21 cellular contexts compared by ENCODE assay signal in genomic region chr7:155749578-155749977, GRCh38.
DNase-seq lines count a peak whose midpoint lies in the region; ATAC-seq and TF ChIP-seq lines count a peak whose summit lies in the region.
"Had no signal": no experiment of that assay in that cellular context is flagged by ENCODE, and none has a peak within 500 bp of the region (broad histone marks: within the 10 kb centered on the region; RNA-seq: fewer than 3 reads in every experiment).

No MANE protein-coding gene starts in this region.

- POLR2A ChIA-PET in PC-3 (lab: Charles Lee; ENCODE audit: unreplicated experiment), result interaction anchor here (0.7 kb wide), 1 partner anchor 484 kb away, joined by 6 read pairs; no protein-coding TSS in a partner anchor

- H3K9me3 Mint-ChIP-seq in activated CD4-positive, alpha-beta T cell treated with anti-CD3 and anti-CD28 coated beads, Interleukin-2, amount 10 ng/mL, durations not matched to agents 24 days and 14 days, result no peaks in the 10 kb centered on the region
- H3K9me3 Mint-ChIP-seq: CD8-positive, alpha-beta T cell had no signal

- H3F3A ChIP-seq in PC-3 (ENCODE audit: low read length, unreplicated experiment), result no peaks in the 10 kb centered on the region

- TF ChIP-seq POLR2A in GM18505 (IDR thresholded peaks at IDR 0.05; ENCODE audit: borderline replicate concordance, extremely low read depth, insufficient read depth, insufficient read length), result no peak

- H3K36me3 Mint-ChIP-seq in activated CD4-positive, alpha-beta T cell treated with anti-CD3 and anti-CD28 coated beads, Interleukin-2, amount 10 ng/mL, durations not matched to agents 24 days and 14 days (ENCODE audit: low read depth), result peaks cover 58% of the 10 kb centered on the region

- H3K27me3 Mint-ChIP-seq in activated CD4-positive, alpha-beta T cell treated with anti-CD3 and anti-CD28 coated beads, Interleukin-2, amount 10 ng/mL, durations not matched to agents 24 days and 14 days, result no peaks in the 10 kb centered on the region

- H3K9me3 ChIP-seq in PC-3 (ENCODE audit: low read length), result no peaks in the 10 kb centered on the region

- peaks cover 41% of the 10 kb centered on the region for H4K20me1 ChIP-seq in PC-3 (ENCODE audit: low read length)

- peak overlapping the region; percentile 18 for H3K27ac Mint-ChIP-seq in activated CD4-positive, alpha-beta T cell treated with anti-CD3 and anti-CD28 coated beads, Interleukin-2, amount 10 ng/mL, durations not matched to agents 24 days and 14 days
- H3K27ac Mint-ChIP-seq: CD8-positive, alpha-beta T cell had no signal

- 0 out of 2 replicates have a peak overlapping the region, but pooled peaks have one; percentile 33 for H3K4me2 ChIP-seq in PC-3 (ENCODE audit: low read length)

- H3K4me1 ChIP-seq in PC-3 (ENCODE audit: insufficient read depth, low read length), result peaks cover 15% of the 10 kb centered on the region

- H3K36me3 ChIP-seq in PC-3 (ENCODE audit: low read depth, low read length), result peaks cover 19% of the 10 kb centered on the region; the same call in 1 of the 2 replicates

- peak overlapping the region; percentile 25 for H3K27ac ChIP-seq in PC-3 (ENCODE audit: low read length)
- H3K27ac ChIP-seq: 22Rv1 had no signal

- peaks cover 69% of the 10 kb centered on the region for H3K4me1 Mint-ChIP-seq in activated CD4-positive, alpha-beta T cell treated with anti-CD3 and anti-CD28 coated beads, Interleukin-2, amount 10 ng/mL, durations not matched to agents 24 days and 14 days

- 0 out of 2 replicates have a peak, but pooled peaks have one; percentile 5 for ATAC-seq in PC-3
- no peak for ATAC-seq in GM18505 (IDR thresholded peaks at IDR 0.05; ENCODE audit: unreplicated experiment)
- ATAC-seq: CD8-positive, alpha-beta T cell had no signal

- no peak overlapping the region for H2AFZ ChIP-seq in PC-3 (ENCODE audit: low read length)

- intact Hi-C loops in activated CD4-positive, alpha-beta T cell treated with anti-CD3 and anti-CD28 coated beads, Interleukin-2, amount 10 ng/mL, durations not matched to agents 24 days and 14 days (cut with micrococcal nuclease), result no loop called here
- intact Hi-C loops in PC-3 (cut with micrococcal nuclease), result no loop called here

- no peak for DNase-seq in activated CD4-positive, alpha-beta T cell treated with anti-CD3 and anti-CD28 coated beads, Interleukin-2, amount 10 ng/mL, durations not matched to agents 24 days and 14 days
- DNase-seq in activated CD4-positive, alpha-beta T cell treated with anti-CD3 and anti-CD28 coated beads for 4 hours, result no peak
- DNase-seq in G401 (ENCODE audit: low spot score), result peak; percentile 85
- DNase-seq in PC-3, result no peak
- peak; percentile 78 for DNase-seq in cerebellar cortex (ENCODE audit: low spot score)
- no peak for DNase-seq in stimulated activated CD4-positive, alpha-beta T cell treated with anti-CD3 and anti-CD28 coated beads, Interleukin-1b, Interleukin-23, amount 100 ng/mL, for 48 hours
- no peak for DNase-seq in effector CD8-positive, alpha-beta T cell (lab: John Stamatoyannopoulos, UW)
- DNase-seq: CD8-positive, alpha-beta T cell; DMS53; KG1; NCI-H1092 treated with DMSO at 0.1 percent for 48 hours; NCI-H1436 treated with DMSO at 0.1 percent for 48 hours; NCI-H1930; NCI-H2227 treated with DMSO at 0.1 percent for 48 hours; NCI-H510A treated with DMSO at 0.1 percent for 48 hours; NCI-H748 treated with DMSO at 0.1 percent for 48 hours; NK-92 treated with Interleukin-12 subunit alpha and Interleukin-12 subunit beta, amount 100 ng/mL, for 24 hours; OCI-M1; Right ventricle myocardium superior had no signal

- BruUV-seq in PC-3 (replicated peaks; lab: Mats Ljungman, UMichigan), result no TSS peak

- no peak overlapping the region for H3K9ac ChIP-seq in PC-3 (ENCODE audit: low read length)

- no peaks in the 10 kb centered on the region for H3K9me2 ChIP-seq in PC-3 (replicated peaks; ENCODE audit: low read length)

- peaks cover 68% of the 10 kb centered on the region for H3K79me2 ChIP-seq in PC-3 (ENCODE audit: low read length)

- no peak overlapping the region for H3K4me3 Mint-ChIP-seq in activated CD4-positive, alpha-beta T cell treated with anti-CD3 and anti-CD28 coated beads, Interleukin-2, amount 10 ng/mL, durations not matched to agents 24 days and 14 days
- H3K4me3 Mint-ChIP-seq: CD8-positive, alpha-beta T cell had no signal

- in situ Hi-C loops in G401 (cut with HindIII; ENCODE audit: low sequenced_read_pairs), result no loop called here

- TF ChIP-seq CTCF in PC-3 (conservative IDR thresholded peaks at IDR 0.05; ENCODE audit: low read depth, low read length), result no peak

- H3K27me3 ChIP-seq in PC-3 (ENCODE audit: low read length), result no peaks in the 10 kb centered on the region

- CTCF ChIA-PET in PC-3 (lab: Charles Lee), result no interaction called here

- H3K4me3 ChIP-seq in PC-3 (ENCODE audit: low read length), result no peak overlapping the region

Comparison
In these comparisons a context has a peak if more than half of its experiments do, and no peak if none do; other contexts are left out.
1. DNase-seq: peak in G401 (single experiment) and cerebellar cortex (single experiment); none in activated CD4-positive, alpha-beta T cell treated with anti-CD3 and anti-CD28 coated beads, Interleukin-2, amount 10 ng/mL, durations not matched to agents 24 days and 14 days (single experiment), activated CD4-positive, alpha-beta T cell treated with anti-CD3 and anti-CD28 coated beads for 4 hours (0 of 2), PC-3 (single experiment), stimulated activated CD4-positive, alpha-beta T cell treated with anti-CD3 and anti-CD28 coated beads, Interleukin-1b, Interleukin-23, amount 100 ng/mL, for 48 hours (single experiment) and effector CD8-positive, alpha-beta T cell (single experiment).